31 cellular contexts compared by ENCODE assay signal in genomic region chr2:170911314-170911889, GRCh38.
"Had no signal": no experiment of that assay in that cellular context is flagged by ENCODE, and none has a peak within 500 bp of the region (broad histone marks: within the 10 kb centered on the region; RNA-seq: fewer than 3 reads in every experiment).

No MANE protein-coding gene starts in this region.

- H3K27me3 ChIP-seq: ascending aorta, cardiac muscle cell had no signal

- ATAC-seq: activated CD4-positive, alpha-beta T cell treated with anti-CD3 and anti-CD28 coated beads for 36 hours; activated CD4-positive, CD25-positive, alpha-beta regulatory T cell treated with anti-CD3 and anti-CD28 coated beads, Interleukin-2, amount 50 U/mL, for 24 hours; activated CD8-positive, alpha-beta memory T cell treated with anti-CD3 and anti-CD28 coated beads, Interleukin-2, amount 10 ng/mL, durations not matched to agents 7 days and 5 days; activated CD8-positive, alpha-beta T cell treated with anti-CD3 and anti-CD28 coated beads, Interleukin-2, amount 10 ng/mL, durations not matched to agents 7 days and 5 days; activated naive CD8-positive, alpha-beta T cell treated with anti-CD3 and anti-CD28 coated beads, Interleukin-2, amount 50 U/mL, for 24 hours had no signal

- H3K36me3 ChIP-seq: ascending aorta, cardiac muscle cell had no signal

- H3K4me1 ChIP-seq: ascending aorta had no signal

- H3K27ac ChIP-seq: ascending aorta, cardiac muscle cell, VCaP had no signal

- FAIRE-seq: bronchial epithelial cell, TTC549 had no signal

- DNase-seq: activated B cell treated with CpG ODN at 0.5 μM for 24 hours; activated CD4-positive, alpha-beta memory T cell treated with anti-CD3 and anti-CD28 coated beads, Interleukin-2, amount 10 ng/mL, durations not matched to agents 7 days and 5 days; activated CD4-positive, alpha-beta T cell treated with anti-CD3 and anti-CD28 coated beads for 1 hour; activated CD4-positive, alpha-beta T cell treated with anti-CD3 and anti-CD28 coated beads for 36 hours; activated CD4-positive, alpha-beta T cell treated with anti-CD3 and anti-CD28 coated beads for 48 hours; activated CD4-positive, alpha-beta T cell treated with anti-CD3 and anti-CD28 coated beads, Interleukin-2, amount 10 ng/mL, durations not matched to agents 7 days and 5 days; activated CD4-positive, alpha-beta T cell treated with anti-CD3 and anti-CD28 coated beads, Interleukin-2, amount 50 U/mL, for 48 hours; activated CD8-positive, alpha-beta memory T cell treated with anti-CD3 and anti-CD28 coated beads for 24 hours; activated CD8-positive, alpha-beta memory T cell treated with anti-CD3 and anti-CD28 coated beads, Interleukin-2, amount 10 ng/mL, durations not matched to agents 7 days and 5 days; activated CD8-positive, alpha-beta memory T cell treated with anti-CD3 and anti-CD28 coated beads, Interleukin-2, amount 50 U/mL, for 48 hours; activated CD8-positive, alpha-beta T cell treated with anti-CD3 and anti-CD28 coated beads, Interleukin-2, amount 10 ng/mL, durations not matched to agents 7 days and 5 days; activated effector memory CD4-positive, alpha-beta T cell treated with Interleukin-2 at 50 U/mL for 16 hours; activated gamma-delta T cell; activated naive CD4-positive, alpha-beta T cell treated with anti-CD3 and anti-CD28 coated beads, Interleukin-2, amount 10 ng/mL, durations not matched to agents 7 days and 5 days; activated naive CD4-positive, alpha-beta T cell treated with Interleukin-2 at 50 U/mL for 16 hours; activated naive CD8-positive, alpha-beta T cell treated with anti-CD3 and anti-CD28 coated beads, Interleukin-2, amount 10 ng/mL, durations not matched to agents 7 days and 5 days; activated naive CD8-positive, alpha-beta T cell treated with anti-CD3 and anti-CD28 coated beads, Interleukin-2, amount 50 U/mL, for 24 hours; activated T-cell treated with anti-CD3 and anti-CD28 coated beads, Interleukin-2, amount 50 U/mL, for 24 hours; activated T-cell treated with anti-CD3 and anti-CD28 coated beads, Interleukin-2, amount 50 U/mL, for 48 hours; amygdala; anterior cingulate cortex; caudate nucleus; cerebellar nuclear complex; T-helper 2 cell; T-helper 9 cell had no signal

- H3K4me3 ChIP-seq: ascending aorta, cardiac muscle cell had no signal
